25 cellular contexts compared by ENCODE assay signal in genomic region chr4:153399358-153399757, GRCh38. TPM values are rescaled to one million over a fixed set of nuclear protein-coding genes. Genes with fewer than 3 reads are reported as not detected.
"Had no signal": no experiment of that assay in that cellular context is flagged by ENCODE, and none has a peak within 500 bp of the region (broad histone marks: within the 10 kb centered on the region; RNA-seq: fewer than 3 reads in every experiment).

No MANE protein-coding gene starts in this region.

- H3K27me3 ChIP-seq: body of pancreas, cardiac muscle cell, esophagus squamous epithelium, heart left ventricle, sigmoid colon had no signal

- H3K27ac Mint-ChIP-seq: activated B cell treated with CpG ODN at 0.5 μM for 24 hours; activated CD4-positive, alpha-beta memory T cell treated with anti-CD3 and anti-CD28 coated beads for 36 hours; activated CD4-positive, alpha-beta T cell treated with anti-CD3 and anti-CD28 coated beads for 36 hours; activated naive CD4-positive, alpha-beta T cell treated with anti-CD3 and anti-CD28 coated beads for 36 hours; endodermal cell; natural killer cell; progenitor cell of endocrine pancreas; stimulated activated memory B cell treated with anti-CD40 and anti-IgM and Interleukin-4, amounts not matched to agents 10 μg/mL and 1 μg/mL and 100 μg/mL, for 72 hours had no signal

- H3K4me1 ChIP-seq: body of pancreas, esophagus squamous epithelium, heart left ventricle, sigmoid colon had no signal

- H3K36me3 Mint-ChIP-seq: activated CD4-positive, alpha-beta memory T cell treated with anti-CD3 and anti-CD28 coated beads for 36 hours; natural killer cell; stimulated activated memory B cell treated with anti-CD40 and anti-IgM and Interleukin-4, amounts not matched to agents 10 μg/mL and 1 μg/mL and 100 μg/mL, for 72 hours had no signal

- H3K27me3 Mint-ChIP-seq: activated B cell treated with CpG ODN at 0.5 μM for 24 hours; activated CD4-positive, alpha-beta memory T cell treated with anti-CD3 and anti-CD28 coated beads for 36 hours; activated CD4-positive, alpha-beta T cell treated with anti-CD3 and anti-CD28 coated beads for 36 hours; progenitor cell of endocrine pancreas; stimulated activated memory B cell treated with anti-CD40 and anti-IgM and Interleukin-4, amounts not matched to agents 10 μg/mL and 1 μg/mL and 100 μg/mL, for 72 hours had no signal

- H3K4me3 Mint-ChIP-seq: activated B cell treated with CpG ODN at 0.5 μM for 24 hours; activated CD4-positive, alpha-beta memory T cell treated with anti-CD3 and anti-CD28 coated beads for 36 hours; activated CD4-positive, alpha-beta T cell treated with anti-CD3 and anti-CD28 coated beads for 36 hours; activated naive CD4-positive, alpha-beta T cell treated with anti-CD3 and anti-CD28 coated beads for 36 hours; endodermal cell; natural killer cell; stimulated activated memory B cell treated with anti-CD40 and anti-IgM and Interleukin-4, amounts not matched to agents 10 μg/mL and 1 μg/mL and 100 μg/mL, for 72 hours had no signal

- DNase-seq: activated B cell treated with CpG ODN at 0.5 μM for 24 hours; activated CD4-positive, alpha-beta memory T cell treated with anti-CD3 and anti-CD28 coated beads for 36 hours; activated CD4-positive, alpha-beta T cell treated with anti-CD3 and anti-CD28 coated beads for 36 hours; activated naive CD4-positive, alpha-beta T cell treated with anti-CD3 and anti-CD28 coated beads for 36 hours; activated T-cell treated with anti-CD3 and anti-CD28 coated beads, Interleukin-2, amount 50 U/mL, for 48 hours; anterior cingulate cortex; body of pancreas; cortex of kidney; endodermal cell; esophagus squamous epithelium; heart left ventricle; islet precursor cell; left colon; natural killer cell; retina; sigmoid colon; stimulated activated CD4-positive, alpha-beta T cell treated with anti-CD3 and anti-CD28 coated beads, Interleukin-15, amount 100 ng/mL, for 24 hours; T-helper 9 cell had no signal

- H3K9me3 ChIP-seq: body of pancreas, esophagus squamous epithelium, heart left ventricle, sigmoid colon, thoracic aorta had no signal

- H3K27ac ChIP-seq: body of pancreas, cardiac muscle cell, esophagus squamous epithelium, heart left ventricle, sigmoid colon, thoracic aorta had no signal

- H3K36me3 ChIP-seq: cardiac muscle cell, esophagus squamous epithelium, heart left ventricle, sigmoid colon, thoracic aorta had no signal

- H3K4me1 Mint-ChIP-seq: activated B cell treated with CpG ODN at 0.5 μM for 24 hours; natural killer cell; stimulated activated memory B cell treated with anti-CD40 and anti-IgM and Interleukin-4, amounts not matched to agents 10 μg/mL and 1 μg/mL and 100 μg/mL, for 72 hours had no signal

- H3K9me3 Mint-ChIP-seq: activated B cell treated with CpG ODN at 0.5 μM for 24 hours; activated CD4-positive, alpha-beta memory T cell treated with anti-CD3 and anti-CD28 coated beads for 36 hours; activated naive CD4-positive, alpha-beta T cell treated with anti-CD3 and anti-CD28 coated beads for 36 hours; natural killer cell; stimulated activated memory B cell treated with anti-CD40 and anti-IgM and Interleukin-4, amounts not matched to agents 10 μg/mL and 1 μg/mL and 100 μg/mL, for 72 hours had no signal

- ATAC-seq: activated CD4-positive, alpha-beta T cell treated with anti-CD3 and anti-CD28 coated beads for 36 hours; body of pancreas; heart left ventricle; left colon; natural killer cell; stimulated activated memory B cell treated with anti-CD40 and anti-IgM and Interleukin-4, amounts not matched to agents 10 μg/mL and 1 μg/mL and 100 μg/mL, for 72 hours had no signal

- H3K4me3 ChIP-seq: body of pancreas, cardiac muscle cell, esophagus squamous epithelium, heart left ventricle, lung, sigmoid colon, smooth muscle cell, thoracic aorta had no signal

RNA-seq across cellular contexts. Expression of gene MND1, which starts 54.9 kb away (rescaled TPM):
- total RNA-seq: ureter had no signal
